In genomic region chr15:89429023-89429422, GRCh38 we compare ENCODE assay signal across 25 cellular contexts.
DNase-seq lines count a peak whose midpoint lies in the region; ATAC-seq, FAIRE-seq and TF ChIP-seq lines count a peak whose summit lies in the region.
"Had no signal": no experiment of that assay in that cellular context is flagged by ENCODE, and none has a peak within 500 bp of the region (broad histone marks: within the 10 kb centered on the region; RNA-seq: fewer than 3 reads in every experiment).

No MANE protein-coding gene starts in this region.

- H3K4me2 ChIP-seq in K562 (ENCODE audit: insufficient read depth, low read length), result no peak overlapping the region
- H3K4me2 ChIP-seq: GM23338 had no signal

- H3K27me3 ChIP-seq in BE2C (no peaks in the 10 kb centered on the region), K562 (ENCODE audit: control insufficient read depth in 2 of 2, insufficient read depth in 2 of 2, low read length in 2 of 2) (peaks cover 0 to 17% of the 10 kb centered on the region in 2 experiments; a peak in 1 of 5 replicates)

- 0% methylated on average over 1 of the region's 1 CpG for WGBS in K562 (ENCODE audit: insufficient coverage, low coverage, missing lambda C conversion rate)

- no peak overlapping the region for H3K9ac ChIP-seq in K562 (ENCODE audit: insufficient read depth in 1 of 2, low read depth in 2 of 2, low read length in 2 of 2)

- H3K4me3 ChIP-seq in BE2C (ENCODE audit: low read depth, low read length) (no peak overlapping the region), K562 (no peak overlapping the region), coronary artery (no peak overlapping the region)
- H3K4me3 ChIP-seq: GM23338, lung, tibial nerve had no signal

- no peaks in the 10 kb centered on the region for H4K20me1 ChIP-seq in K562 (replicated peaks; ENCODE audit: control insufficient read depth, insufficient read depth, low read length)

- TF ChIP-seq EP300 in K562 (IDR thresholded peaks at IDR 0.05; ENCODE audit: low read length), result no peak

- CTCF ChIA-PET in K562 (lab: Yijun Ruan, JAX; ENCODE audit: low intra/inter-chr PET ratio), result interaction anchor here (0.8 to 1.5 kb wide), 2 partner anchors 67 to 70 kb away, joined by 3 to 6 read pairs; no protein-coding TSS in a partner anchor

- no peak for TF ChIP-seq RAD21 in K562 (CRISPR knock-in tag; conservative IDR thresholded peaks at IDR 0.05 in 1 of 2, IDR thresholded peaks at IDR 0.05 in 1 of 2)

- no peak for FAIRE-seq in K562 (lab: Jason Lieb, UNC)
- FAIRE-seq: frontal cortex, keratinocyte, small intestine had no signal

- H3K9me3 ChIP-seq in BE2C, result no peaks in the 10 kb centered on the region
- no peaks in the 10 kb centered on the region for H3K9me3 ChIP-seq in K562 (replicated peaks; ENCODE audit: control insufficient read depth, insufficient read depth, low read depth, low read length)
- H3K9me3 ChIP-seq: neutrophil, tibial nerve had no signal

- TF ChIP-seq POLR2A in K562 (conservative IDR thresholded peaks at IDR 0.05), result no peak

- H3K79me2 ChIP-seq in K562 (ENCODE audit: control insufficient read depth, insufficient read depth, low read length), result no peaks in the 10 kb centered on the region

- DNase-seq in BE2C (peak; percentile 64), COLO668 (lab: John Stamatoyannopoulos, UW; ENCODE audit: unreplicated experiment) (peak; percentile 27), M059J (ENCODE audit: low read depth) (peak; percentile 34), K562 (ENCODE audit: extremely low read depth in 1 of 4, low spot score in 3 of 4) (peak in 2 of 4 experiments; percentile 28 to 34), hippocampal formation (lab: John Stamatoyannopoulos, UW) (no peak), coronary artery (ENCODE audit: low spot score) (no peak)
- DNase-seq: activated CD4-positive, CD25-positive, alpha-beta regulatory T cell; activated naive CD4-positive, alpha-beta T cell treated with anti-CD3 and anti-CD28 coated beads for 36 hours; activated T-cell treated with anti-CD3 and anti-CD28 coated beads, Interleukin-2, amount 50 U/mL, for 48 hours; AML-193; aorta; effector CD4-positive, alpha-beta T cell; KBM-7; NCI-H1105; NCI-H524 treated with DMSO at 0.1 percent for 48 hours; small intestine; stimulated activated CD4-positive, alpha-beta T cell treated with anti-CD3 and anti-CD28 coated beads, Interleukin-2, amount 100 ng/mL, for 48 hours; stimulated activated naive CD8-positive, alpha-beta T cell treated with anti-CD3 and anti-CD28 coated beads, Interleukin-15, Interleukin-2, amounts not matched to agents 100 U/mL and 50 U/mL, for 24 hours had no signal

- H3K27ac ChIP-seq in K562 (ENCODE audit: extremely low read depth, low read depth, low read length), result no peak overlapping the region
- no peak overlapping the region for H3K27ac ChIP-seq in coronary artery
- H3K27ac ChIP-seq: neutrophil, tibial nerve had no signal

- TF ChIP-seq CTCF in BE2C (IDR thresholded peaks at IDR 0.05; ENCODE audit: low read depth, low read length), result no peak
- no peak for TF ChIP-seq CTCF in K562 (IDR thresholded peaks at IDR 0.05 in 2 of 3, conservative IDR thresholded peaks at IDR 0.05 in 1 of 3; ENCODE audit: insufficient read depth in 2 of 3, low read depth in 1 of 3, low read length in 3 of 3)
- no peak for TF ChIP-seq CTCF in coronary artery (IDR thresholded peaks at IDR 0.05)

- H3K4me1 ChIP-seq in BE2C, result no peaks in the 10 kb centered on the region
- peaks cover 0 to 7% of the 10 kb centered on the region in 2 experiments; a peak in 2 of 5 replicates for H3K4me1 ChIP-seq in K562 (replicated peaks in 1 of 2; ENCODE audit: control insufficient read depth in 2 of 2, insufficient read depth in 2 of 2, low read length in 2 of 2)

- POLR2A ChIA-PET in K562 (lab: Yijun Ruan, JAX), result interaction anchor here (0.6 kb wide), 1 partner anchor 66 kb away, joined by 4 read pairs; no protein-coding TSS in a partner anchor

- no peak for ATAC-seq in K562
- no peak for ATAC-seq in GM18909 (IDR thresholded peaks at IDR 0.05; ENCODE audit: poor library complexity, unreplicated experiment)
- ATAC-seq: GM23338; stimulated activated naive CD8-positive, alpha-beta T cell treated with anti-CD3 and anti-CD28 coated beads, Interleukin-15, Interleukin-2, amounts not matched to agents 100 U/mL and 50 U/mL, for 24 hours had no signal

- H2AFZ ChIP-seq in K562 (ENCODE audit: low read depth, low read length), result no peak overlapping the region
- H2AFZ ChIP-seq: GM23338 had no signal

- in situ Hi-C loops in K562 (cut with MboI), result no loop called here

- intact Hi-C loops in K562 (cut with micrococcal nuclease), result no loop called here

- BruUV-seq in K562 (replicated peaks; lab: Mats Ljungman, UMichigan), result no TSS peak

- H3K36me3 ChIP-seq in BE2C (no peaks in the 10 kb centered on the region), K562 (ENCODE audit: control insufficient read depth, insufficient read depth, low read length) (no peaks in the 10 kb centered on the region)
- H3K36me3 ChIP-seq: neutrophil, tibial nerve had no signal

- H3K9me1 ChIP-seq in K562 (ENCODE audit: control insufficient read depth, insufficient read depth, low read length), result no peaks in the 10 kb centered on the region

TF ChIP-seq in K562, 482 proteins besides CTCF, POLR2A, EP300 and RAD21:
- TF ChIP-seq ARNT (IDR thresholded peaks at IDR 0.05), result no peak
- peak; percentile 80 for TF ChIP-seq NFIC (IDR thresholded peaks at IDR 0.05)
- TF ChIP-seq ZNF507 (tag; conservative IDR thresholded peaks at IDR 0.05), result no peak
TF ChIP-seq in K562: peak in this region for 1.

Comparison
In these comparisons a context has a peak if more than half of its experiments do, and no peak if none do; other contexts are left out.
1. DNase-seq: peak in BE2C (single experiment), COLO668 (single experiment) and M059J (single experiment); none in hippocampal formation (0 of 2) and coronary artery (single experiment).